22 cellular contexts compared by ENCODE assay signal in the genomic region with DNA sequence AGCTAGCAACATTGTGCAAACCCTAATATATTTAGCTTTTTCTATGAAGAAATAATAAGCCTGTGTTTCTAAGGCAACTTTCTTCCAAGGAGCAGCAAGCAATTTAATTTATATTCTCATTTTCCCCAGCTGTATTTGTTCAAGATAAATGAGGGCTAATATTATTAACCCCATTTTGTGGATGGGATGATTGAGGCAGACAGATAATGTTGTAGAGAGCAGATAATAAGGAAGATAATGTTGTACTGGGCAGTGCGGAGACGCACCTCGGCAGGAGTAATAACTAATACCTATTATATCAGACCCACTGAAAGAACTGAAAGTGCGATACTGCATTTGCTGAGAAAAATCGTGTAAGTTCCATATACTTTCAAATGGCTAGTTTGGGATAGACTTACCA.
"Had no signal": no experiment of that assay in that cellular context is flagged by ENCODE, and none has a peak within 500 bp of the region (broad histone marks: within the 10 kb centered on the region; RNA-seq: fewer than 3 reads in every experiment).

No MANE protein-coding gene starts in this region.

- ATAC-seq: foreskin keratinocyte, gastroesophageal sphincter, heart right ventricle, left cardiac atrium, left lung, left ventricle myocardium superior, lower lobe of right lung, mucosa of descending colon had no signal

- H3K4me1 ChIP-seq: esophagus muscularis mucosa, foreskin keratinocyte, gastroesophageal sphincter, heart right ventricle, left lung, lower lobe of right lung had no signal

- H3K36me3 ChIP-seq: esophagus muscularis mucosa, gastroesophageal sphincter, heart right ventricle, left lung, lower lobe of right lung had no signal

- H3K27ac ChIP-seq: coronary artery, dorsolateral prefrontal cortex, esophagus muscularis mucosa, foreskin keratinocyte, gastroesophageal sphincter, heart right ventricle, left lung, lower lobe of right lung had no signal

- H3K27me3 ChIP-seq: dorsolateral prefrontal cortex, esophagus muscularis mucosa, foreskin keratinocyte, gastroesophageal sphincter, left lung had no signal

- FAIRE-seq: endothelial cell of umbilical vein, islet of Langerhans, keratinocyte had no signal

- H3K4me3 ChIP-seq: coronary artery, dorsolateral prefrontal cortex, esophagus muscularis mucosa, gastroesophageal sphincter, heart right ventricle, left lung, lower lobe of right lung, mucosa of descending colon had no signal

- DNase-seq: dermis blood vessel endothelial cell; dorsolateral prefrontal cortex; effector CD4-positive, alpha-beta T cell; effector memory CD4-positive, alpha-beta T cell; foreskin keratinocyte; glutamatergic neuron; head of caudate nucleus; heart right ventricle; hippocampal formation; left cardiac atrium; left lung; left ventricle myocardium superior; lower lobe of right lung; mesenchymal stem cell; mucosa of descending colon; naive B cell had no signal

- H3K9me3 ChIP-seq: esophagus muscularis mucosa, gastroesophageal sphincter, heart right ventricle, left lung, lower lobe of right lung, mucosa of descending colon had no signal
